In the genomic region with DNA sequence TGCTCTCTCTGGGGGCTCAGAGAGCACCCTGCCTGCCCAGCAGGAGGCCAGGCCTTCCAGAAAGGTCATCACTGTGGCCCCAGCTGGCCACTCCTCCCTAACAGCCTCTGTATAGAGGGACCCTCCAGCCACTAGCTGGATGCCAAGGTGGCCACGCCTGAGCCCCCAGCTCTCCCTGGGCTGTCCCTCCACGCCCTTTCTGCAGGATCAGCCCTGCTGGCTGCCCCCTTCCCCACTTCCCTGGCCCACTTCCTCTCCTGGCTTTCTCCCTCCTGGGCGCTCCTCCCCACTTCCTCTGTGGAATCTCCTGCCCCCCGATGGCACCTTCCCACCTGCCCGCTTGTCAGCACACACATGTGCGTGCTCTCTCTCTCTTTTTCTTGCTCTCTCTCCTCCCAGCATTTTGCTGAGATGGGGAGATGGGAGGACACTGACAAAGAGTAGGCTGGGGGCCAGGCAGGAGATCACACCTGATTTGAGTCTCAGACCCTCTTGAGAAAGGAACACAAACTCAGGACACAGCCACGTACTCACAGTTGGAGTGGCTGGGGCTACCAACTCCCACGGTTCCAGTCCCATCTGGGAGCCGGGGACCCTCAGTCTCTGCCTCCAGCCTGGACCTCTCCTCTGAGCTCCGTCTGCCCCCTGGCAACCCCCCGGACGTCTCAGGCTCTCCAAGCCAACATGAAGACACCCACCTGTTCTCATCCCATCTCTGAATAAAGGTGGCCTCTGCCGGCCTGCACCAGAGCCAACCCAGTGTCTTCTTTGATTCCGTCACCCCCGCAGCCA, we compare ENCODE assay signal across 1 cellular context.
TF ChIP-seq lines count a peak whose summit lies in the region.

No MANE protein-coding gene starts in this region.

TF ChIP-seq in HepG2, 621 proteins besides CTCF, POLR2A, EP300 and RAD21 (continued from another document):
- TF ChIP-seq, protein P1, sequence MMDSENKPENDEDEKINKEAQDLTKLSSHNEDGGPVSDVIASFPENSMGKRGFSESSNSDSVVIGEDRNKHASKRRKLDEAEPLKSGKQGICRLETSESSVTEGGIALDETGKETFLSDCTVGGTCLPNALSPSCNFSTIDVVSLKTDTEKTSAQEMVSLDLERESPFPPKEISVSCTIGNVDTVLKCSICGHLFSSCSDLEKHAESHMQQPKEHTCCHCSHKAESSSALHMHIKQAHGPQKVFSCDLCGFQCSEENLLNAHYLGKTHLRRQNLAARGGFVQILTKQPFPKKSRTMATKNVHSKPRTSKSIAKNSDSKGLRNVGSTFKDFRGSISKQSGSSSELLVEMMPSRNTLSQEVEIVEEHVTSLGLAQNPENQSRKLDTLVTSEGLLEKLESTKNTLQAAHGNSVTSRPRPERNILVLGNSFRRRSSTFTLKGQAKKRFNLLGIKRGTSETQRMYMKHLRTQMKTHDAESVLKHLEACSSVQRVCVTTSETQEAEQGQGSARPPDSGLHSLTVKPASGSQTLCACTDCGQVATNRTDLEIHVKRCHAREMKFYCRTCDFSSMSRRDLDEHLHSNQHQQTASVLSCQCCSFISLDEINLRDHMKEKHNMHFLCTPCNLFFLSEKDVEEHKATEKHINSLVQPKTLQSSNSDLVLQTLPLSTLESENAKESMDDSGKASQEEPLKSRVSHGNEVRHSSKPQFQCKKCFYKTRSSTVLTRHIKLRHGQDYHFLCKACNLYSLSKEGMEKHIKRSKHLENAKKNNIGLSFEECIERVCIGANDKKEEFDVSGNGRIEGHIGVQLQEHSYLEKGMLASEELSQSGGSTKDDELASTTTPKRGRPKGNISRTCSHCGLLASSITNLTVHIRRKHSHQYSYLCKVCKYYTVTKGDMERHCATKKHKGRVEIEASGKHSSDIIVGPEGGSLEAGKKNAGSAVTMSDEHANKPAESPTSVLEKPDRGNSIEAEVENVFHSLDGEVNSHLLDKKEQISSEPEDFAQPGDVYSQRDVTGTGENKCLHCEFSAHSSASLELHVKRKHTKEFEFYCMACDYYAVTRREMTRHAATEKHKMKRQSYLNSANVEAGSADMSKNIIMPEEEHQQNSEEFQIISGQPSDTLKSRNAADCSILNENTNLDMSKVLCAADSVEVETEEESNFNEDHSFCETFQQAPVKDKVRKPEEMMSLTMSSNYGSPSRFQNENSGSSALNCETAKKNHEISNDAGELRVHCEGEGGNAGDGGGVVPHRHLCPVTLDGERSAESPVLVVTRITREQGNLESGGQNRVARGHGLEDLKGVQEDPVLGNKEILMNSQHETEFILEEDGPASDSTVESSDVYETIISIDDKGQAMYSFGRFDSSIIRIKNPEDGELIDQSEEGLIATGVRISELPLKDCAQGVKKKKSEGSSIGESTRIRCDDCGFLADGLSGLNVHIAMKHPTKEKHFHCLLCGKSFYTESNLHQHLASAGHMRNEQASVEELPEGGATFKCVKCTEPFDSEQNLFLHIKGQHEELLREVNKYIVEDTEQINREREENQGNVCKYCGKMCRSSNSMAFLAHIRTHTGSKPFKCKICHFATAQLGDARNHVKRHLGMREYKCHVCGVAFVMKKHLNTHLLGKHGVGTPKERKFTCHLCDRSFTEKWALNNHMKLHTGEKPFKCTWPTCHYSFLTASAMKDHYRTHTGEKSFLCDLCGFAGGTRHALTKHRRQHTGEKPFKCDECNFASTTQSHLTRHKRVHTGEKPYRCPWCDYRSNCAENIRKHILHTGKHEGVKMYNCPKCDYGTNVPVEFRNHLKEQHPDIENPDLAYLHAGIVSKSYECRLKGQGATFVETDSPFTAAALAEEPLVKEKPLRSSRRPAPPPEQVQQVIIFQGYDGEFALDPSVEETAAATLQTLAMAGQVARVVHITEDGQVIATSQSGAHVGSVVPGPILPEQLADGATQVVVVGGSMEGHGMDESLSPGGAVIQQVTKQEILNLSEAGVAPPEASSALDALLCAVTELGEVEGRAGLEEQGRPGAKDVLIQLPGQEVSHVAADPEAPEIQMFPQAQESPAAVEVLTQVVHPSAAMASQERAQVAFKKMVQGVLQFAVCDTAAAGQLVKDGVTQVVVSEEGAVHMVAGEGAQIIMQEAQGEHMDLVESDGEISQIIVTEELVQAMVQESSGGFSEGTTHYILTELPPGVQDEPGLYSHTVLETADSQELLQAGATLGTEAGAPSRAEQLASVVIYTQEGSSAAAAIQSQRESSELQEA (CRISPR knock-in tag; IDR thresholded peaks at IDR 0.05; ENCODE audit: not compliant biosample characterization): no peak
- TF ChIP-seq FOSL1 (CRISPR knock-in tag; IDR thresholded peaks at IDR 0.05; ENCODE audit: borderline replicate concordance) (no peak), MZF1 (CRISPR knock-in tag; IDR thresholded peaks at IDR 0.05; ENCODE audit: borderline replicate concordance) (no peak), GABPA (IDR thresholded peaks at IDR 0.05; ENCODE audit: low read depth, low read length) (no peak), GABPA (CRISPR knock-in tag; IDR thresholded peaks at IDR 0.05; ENCODE audit: low read depth) (no peak), ZNF607 (CRISPR knock-in tag; IDR thresholded peaks at IDR 0.05; ENCODE audit: borderline replicate concordance) (no peak), ZBTB21 (CRISPR knock-in tag; IDR thresholded peaks at IDR 0.05) (no peak), ARNT (IDR thresholded peaks at IDR 0.05) (no peak), ZNF557 (CRISPR knock-in tag; IDR thresholded peaks at IDR 0.05) (no peak), FIP1L1 (IDR thresholded peaks at IDR 0.05; ENCODE audit: borderline replicate concordance, insufficient read depth, low read depth, low read length) (no peak), EHMT2 (IDR thresholded peaks at IDR 0.05; ENCODE audit: borderline replicate concordance, low read depth, low read length) (no peak), ZNF761 (CRISPR knock-in tag; conservative IDR thresholded peaks at IDR 0.05) (no peak), JARID2 (CRISPR knock-in tag; IDR thresholded peaks at IDR 0.05; ENCODE audit: insufficient replicate concordance) (no peak)
- TF ChIP-seq, protein P2, sequence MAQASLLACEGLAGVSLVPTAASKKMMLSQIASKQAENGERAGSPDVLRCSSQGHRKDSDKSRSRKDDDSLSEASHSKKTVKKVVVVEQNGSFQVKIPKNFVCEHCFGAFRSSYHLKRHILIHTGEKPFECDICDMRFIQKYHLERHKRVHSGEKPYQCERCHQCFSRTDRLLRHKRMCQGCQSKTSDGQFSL (CRISPR knock-in tag; IDR thresholded peaks at IDR 0.05): no peak
- TF ChIP-seq, protein P3, sequence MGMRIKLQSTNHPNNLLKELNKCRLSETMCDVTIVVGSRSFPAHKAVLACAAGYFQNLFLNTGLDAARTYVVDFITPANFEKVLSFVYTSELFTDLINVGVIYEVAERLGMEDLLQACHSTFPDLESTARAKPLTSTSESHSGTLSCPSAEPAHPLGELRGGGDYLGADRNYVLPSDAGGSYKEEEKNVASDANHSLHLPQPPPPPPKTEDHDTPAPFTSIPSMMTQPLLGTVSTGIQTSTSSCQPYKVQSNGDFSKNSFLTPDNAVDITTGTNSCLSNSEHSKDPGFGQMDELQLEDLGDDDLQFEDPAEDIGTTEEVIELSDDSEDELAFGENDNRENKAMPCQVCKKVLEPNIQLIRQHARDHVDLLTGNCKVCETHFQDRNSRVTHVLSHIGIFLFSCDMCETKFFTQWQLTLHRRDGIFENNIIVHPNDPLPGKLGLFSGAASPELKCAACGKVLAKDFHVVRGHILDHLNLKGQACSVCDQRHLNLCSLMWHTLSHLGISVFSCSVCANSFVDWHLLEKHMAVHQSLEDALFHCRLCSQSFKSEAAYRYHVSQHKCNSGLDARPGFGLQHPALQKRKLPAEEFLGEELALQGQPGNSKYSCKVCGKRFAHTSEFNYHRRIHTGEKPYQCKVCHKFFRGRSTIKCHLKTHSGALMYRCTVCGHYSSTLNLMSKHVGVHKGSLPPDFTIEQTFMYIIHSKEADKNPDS (CRISPR knock-in tag; IDR thresholded peaks at IDR 0.05): no peak
- TF ChIP-seq, protein P4, sequence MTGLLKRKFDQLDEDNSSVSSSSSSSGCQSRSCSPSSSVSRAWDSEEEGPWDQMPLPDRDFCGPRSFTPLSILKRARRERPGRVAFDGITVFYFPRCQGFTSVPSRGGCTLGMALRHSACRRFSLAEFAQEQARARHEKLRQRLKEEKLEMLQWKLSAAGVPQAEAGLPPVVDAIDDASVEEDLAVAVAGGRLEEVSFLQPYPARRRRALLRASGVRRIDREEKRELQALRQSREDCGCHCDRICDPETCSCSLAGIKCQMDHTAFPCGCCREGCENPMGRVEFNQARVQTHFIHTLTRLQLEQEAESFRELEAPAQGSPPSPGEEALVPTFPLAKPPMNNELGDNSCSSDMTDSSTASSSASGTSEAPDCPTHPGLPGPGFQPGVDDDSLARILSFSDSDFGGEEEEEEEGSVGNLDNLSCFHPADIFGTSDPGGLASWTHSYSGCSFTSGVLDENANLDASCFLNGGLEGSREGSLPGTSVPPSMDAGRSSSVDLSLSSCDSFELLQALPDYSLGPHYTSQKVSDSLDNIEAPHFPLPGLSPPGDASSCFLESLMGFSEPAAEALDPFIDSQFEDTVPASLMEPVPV (CRISPR knock-in tag; IDR thresholded peaks at IDR 0.05): no peak
- TF ChIP-seq, protein P5, sequence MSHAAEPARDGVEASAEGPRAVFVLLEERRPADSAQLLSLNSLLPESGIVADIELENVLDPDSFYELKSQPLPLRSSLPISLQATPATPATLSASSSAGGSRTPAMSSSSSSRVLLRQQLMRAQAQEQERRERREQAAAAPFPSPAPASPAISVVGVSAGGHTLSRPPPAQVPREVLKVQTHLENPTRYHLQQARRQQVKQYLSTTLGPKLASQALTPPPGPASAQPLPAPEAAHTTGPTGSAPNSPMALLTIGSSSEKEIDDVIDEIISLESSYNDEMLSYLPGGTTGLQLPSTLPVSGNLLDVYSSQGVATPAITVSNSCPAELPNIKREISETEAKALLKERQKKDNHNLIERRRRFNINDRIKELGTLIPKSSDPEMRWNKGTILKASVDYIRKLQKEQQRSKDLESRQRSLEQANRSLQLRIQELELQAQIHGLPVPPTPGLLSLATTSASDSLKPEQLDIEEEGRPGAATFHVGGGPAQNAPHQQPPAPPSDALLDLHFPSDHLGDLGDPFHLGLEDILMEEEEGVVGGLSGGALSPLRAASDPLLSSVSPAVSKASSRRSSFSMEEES (CRISPR knock-in tag; IDR thresholded peaks at IDR 0.05): no peak
